Comparison of ENCODE assay signal across 1 cellular context in genomic region chr9:71363286-71363961, GRCh38.
TF ChIP-seq lines count a peak whose summit lies in the region.

No MANE protein-coding gene starts in this region.

TF ChIP-seq in GM23338, 12 proteins besides CTCF, POLR2A, EP300 and RAD21 (continued from another document):
- TF ChIP-seq ZNF462 (CRISPR knock-in tag; IDR thresholded peaks at IDR 0.05) (peak; percentile 56; the same call in 1 of the 2 replicates), EZH2 (IDR thresholded peaks at IDR 0.05; ENCODE audit: low read depth, unreplicated experiment) (no peak)
